1 cellular context compared by ENCODE assay signal in genomic region chr5:135326296-135327240, GRCh38.
TF ChIP-seq lines count a peak whose summit lies in the region.

No MANE protein-coding gene starts in this region.

TF ChIP-seq in WTC11, 78 proteins besides CTCF, POLR2A, EP300 and RAD21 (continued from another document):
- no peak for TF ChIP-seq STAT6 (CRISPR knock-in tag; conservative IDR thresholded peaks at IDR 0.05; ENCODE audit: low read depth)
- TF ChIP-seq ZNF532 (CRISPR knock-in tag; IDR thresholded peaks at IDR 0.05; ENCODE audit: borderline replicate concordance): no peak
- TF ChIP-seq AFF4 (CRISPR knock-in tag; IDR thresholded peaks at IDR 0.05; ENCODE audit: borderline replicate concordance): no peak
- no peak for TF ChIP-seq ZBTB43 (CRISPR knock-in tag; IDR thresholded peaks at IDR 0.05)
